Comparison of ENCODE assay signal across 24 cellular contexts in the genomic region with DNA sequence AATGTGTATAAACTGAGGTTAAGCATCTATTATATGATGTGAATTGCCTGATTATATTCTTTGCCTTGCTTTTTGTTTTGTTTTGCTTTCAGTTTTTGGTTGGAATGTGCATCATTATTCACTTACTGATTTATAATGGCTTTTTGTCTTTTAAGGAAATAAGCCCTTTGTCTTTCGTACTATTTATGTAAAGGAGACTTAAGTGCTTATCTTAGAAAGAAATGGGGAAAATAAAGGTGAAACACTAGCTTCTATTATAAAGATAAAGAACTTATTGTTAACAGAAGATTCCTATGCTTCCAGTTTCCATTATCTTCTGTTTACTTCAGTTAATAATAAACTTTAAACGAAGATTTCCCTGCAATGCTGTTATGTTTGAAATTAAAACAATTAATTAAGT.
"Had no signal": no experiment of that assay in that cellular context is flagged by ENCODE, and none has a peak within 500 bp of the region (broad histone marks: within the 10 kb centered on the region; RNA-seq: fewer than 3 reads in every experiment).

No MANE protein-coding gene starts in this region.

- FAIRE-seq: endothelial cell of umbilical vein had no signal

- H3K27me3 ChIP-seq: colonic mucosa, foreskin keratinocyte, ovary, right lobe of liver, stomach had no signal

- H3K9me3 Mint-ChIP-seq: memory B cell, mesothelial cell of epicardium, natural killer cell had no signal

- H3K4me3 Mint-ChIP-seq: memory B cell, mesothelial cell of epicardium, natural killer cell, neural crest cell had no signal

- H3K4me1 Mint-ChIP-seq: memory B cell, natural killer cell had no signal

- ATAC-seq: foreskin keratinocyte, left cardiac atrium, lower lobe of right lung, natural killer cell, psoas muscle, right lobe of liver had no signal

- H3K36me3 Mint-ChIP-seq: memory B cell, mesothelial cell of epicardium, natural killer cell had no signal

- H3K4me1 ChIP-seq: colonic mucosa, foreskin keratinocyte, left ventricle myocardium inferior, lower lobe of right lung, psoas muscle, right lobe of liver had no signal

- H3K9me3 ChIP-seq: colonic mucosa, left ventricle myocardium inferior, lower lobe of right lung, ovary, psoas muscle, right lobe of liver, stomach, thoracic aorta had no signal

- H3K27ac Mint-ChIP-seq: memory B cell, mesothelial cell of epicardium, natural killer cell had no signal

- H3K27ac ChIP-seq: colonic mucosa, foreskin keratinocyte, left ventricle myocardium inferior, lower lobe of right lung, ovary, psoas muscle, right lobe of liver, stomach, thoracic aorta had no signal

- DNase-seq: colonic mucosa; dermis blood vessel endothelial cell; erythroblast; foreskin keratinocyte; kidney; left cardiac atrium; left ventricle myocardium inferior; lower lobe of right lung; natural killer cell; nucleus accumbens; ovary; psoas muscle; retina; right lobe of liver; stimulated activated CD4-positive, alpha-beta T cell treated with anti-CD3 and anti-CD28 coated beads, Interleukin-1b, Interleukin-23, amount 100 ng/mL, for 48 hours; stimulated activated naive CD4-positive, alpha-beta T cell; stomach; substantia nigra; trophoblast cell had no signal
